Comparison of ENCODE assay signal across 12 cellular contexts in genomic region chr7:2738110-2738509, GRCh38. TPM values are rescaled to one million over a fixed set of nuclear protein-coding genes. Genes with fewer than 3 reads are reported as not detected.
A peak's percentile ranks its signal among the peaks of the same experiment; 100 is the strongest.
DNase-seq lines count a peak whose midpoint lies in the region; ATAC-seq and TF ChIP-seq lines count a peak whose summit lies in the region.
"Had no signal": no experiment of that assay in that cellular context is flagged by ENCODE, and none has a peak within 500 bp of the region (broad histone marks: within the 10 kb centered on the region; RNA-seq: fewer than 3 reads in every experiment).

No MANE protein-coding gene starts in this region.

- peaks cover 10 to 42% (median 18%) of the 10 kb centered on the region in 11 experiments for H3K9me3 ChIP-seq in BLaER1 treated with 17β-estradiol and CSF1 and Interleukin-3, amounts not matched to agents 10 nM and 100 nM (replicated peaks in 1 of 11)
- H3K9me3 ChIP-seq in fibroblast of lung (ENCODE audit: control insufficient read depth, insufficient read depth, low read depth, low read length) (no peaks in the 10 kb centered on the region), muscle layer of colon (ENCODE audit: low read length) (no peaks in the 10 kb centered on the region)
- H3K9me3 ChIP-seq: thoracic aorta had no signal

- no peak overlapping the region for H2AFZ ChIP-seq in fibroblast of lung (ENCODE audit: low read length)

- H3K4me1 ChIP-seq in BLaER1 treated with 17β-estradiol and CSF1 and Interleukin-3, amounts not matched to agents 10 nM and 100 nM: peaks cover 73 to 93% (median 86%) of the 10 kb centered on the region in 10 experiments
- H3K4me1 ChIP-seq in fibroblast of lung (ENCODE audit: control insufficient read depth, extremely low read depth, insufficient read depth, low read length): peaks cover 8% of the 10 kb centered on the region
- peaks cover 37% of the 10 kb centered on the region for H3K4me1 ChIP-seq in muscle layer of colon (ENCODE audit: insufficient read depth, low read length)

- peaks cover 28% of the 10 kb centered on the region for H3K4me1 Mint-ChIP-seq in activated CD4-positive, alpha-beta T cell treated with anti-CD3 and anti-CD28 coated beads for 36 hours
- H3K4me1 Mint-ChIP-seq: activated T-helper 17 cell treated with anti-CD3 and anti-CD28 coated beads, Interleukin-2, amount 50 U/mL, for 72 hours had no signal

- H3K27ac Mint-ChIP-seq in activated CD4-positive, alpha-beta T cell treated with anti-CD3 and anti-CD28 coated beads for 36 hours: no peak overlapping the region
- H3K27ac Mint-ChIP-seq: activated T-helper 17 cell treated with anti-CD3 and anti-CD28 coated beads, Interleukin-2, amount 50 U/mL, for 72 hours had no signal

- peaks cover 0 to 31% (median 0%) of the 10 kb centered on the region in 11 experiments; a peak in 7 of 22 replicates for H4K20me1 ChIP-seq in BLaER1 treated with 17β-estradiol and CSF1 and Interleukin-3, amounts not matched to agents 10 nM and 100 nM
- no peaks in the 10 kb centered on the region for H4K20me1 ChIP-seq in fibroblast of lung (ENCODE audit: control insufficient read depth, extremely low read depth, insufficient read depth, low read length)

- H3K27ac ChIP-seq in BLaER1 treated with 17β-estradiol and CSF1 and Interleukin-3, amounts not matched to agents 10 nM and 100 nM: peak overlapping the region in 9 of 11 experiments; percentile 21 to 98 (median 94); a peak in 17 of 22 replicates
- H3K27ac ChIP-seq in fibroblast of lung (ENCODE audit: insufficient read depth, low read length): no peak overlapping the region
- H3K27ac ChIP-seq in muscle layer of colon (ENCODE audit: low read depth, low read length): peak overlapping the region; percentile 64
- H3K27ac ChIP-seq: thoracic aorta, VCaP had no signal

- intact Hi-C loops in activated CD4-positive, alpha-beta T cell treated with anti-CD3 and anti-CD28 coated beads for 36 hours (cut with DNase I, micrococcal nuclease): no loop called here

- H3K4me3 ChIP-seq in BLaER1 treated with 17β-estradiol and CSF1 and Interleukin-3, amounts not matched to agents 10 nM and 100 nM: peak overlapping the region in 1 of 10 experiments; percentile 39; a peak in 3 of 20 replicates
- H3K4me3 ChIP-seq in fibroblast of lung (replicated peaks in 1 of 4; ENCODE audit: control extremely low read depth in 1 of 4, insufficient read depth in 1 of 4, low read depth in 3 of 4, low read length in 4 of 4): no peak overlapping the region
- H3K4me3 ChIP-seq in muscle layer of colon (ENCODE audit: low read depth in 1 of 2, low read length in 2 of 2): no peak overlapping the region
- H3K4me3 ChIP-seq: thoracic aorta had no signal

- no peak for ATAC-seq in GM19035 (IDR thresholded peaks at IDR 0.05; ENCODE audit: unreplicated experiment)
- ATAC-seq in activated CD4-positive, alpha-beta T cell treated with anti-CD3 and anti-CD28 coated beads for 36 hours: no peak
- ATAC-seq: activated T-helper 17 cell treated with anti-CD3 and anti-CD28 coated beads, Interleukin-2, amount 50 U/mL, for 72 hours had no signal

- H3K27me3 ChIP-seq in BLaER1 treated with 17β-estradiol and CSF1 and Interleukin-3, amounts not matched to agents 10 nM and 100 nM: peaks cover 0 to 13% (median 0%) of the 10 kb centered on the region in 11 experiments; a peak in 2 of 22 replicates
- H3K27me3 ChIP-seq in fibroblast of lung (ENCODE audit: control insufficient read depth, insufficient read depth, low read length) (no peaks in the 10 kb centered on the region), muscle layer of colon (ENCODE audit: control insufficient read depth in 1 of 2, insufficient read depth in 2 of 2, low read length in 2 of 2) (no peaks in the 10 kb centered on the region)

- H3K9ac ChIP-seq in BLaER1 treated with 17β-estradiol and CSF1 and Interleukin-3, amounts not matched to agents 10 nM and 100 nM: peak overlapping the region in 9 of 11 experiments; percentile 42 to 90 (median 87); a peak in 18 of 22 replicates
- H3K9ac ChIP-seq in fibroblast of lung (ENCODE audit: insufficient read depth, low read length) (no peak overlapping the region), muscle layer of colon (ENCODE audit: low read length) (no peak overlapping the region)

- H3K36me3 ChIP-seq in BLaER1 treated with 17β-estradiol and CSF1 and Interleukin-3, amounts not matched to agents 10 nM and 100 nM: peaks cover 3 to 45% (median 21%) of the 10 kb centered on the region in 11 experiments; a peak in 20 of 22 replicates
- H3K36me3 ChIP-seq in fibroblast of lung (ENCODE audit: control insufficient read depth, insufficient read depth, low read length): peaks cover 4% of the 10 kb centered on the region
- no peaks in the 10 kb centered on the region for H3K36me3 ChIP-seq in muscle layer of colon (ENCODE audit: insufficient read depth, low read length)
- H3K36me3 ChIP-seq: thoracic aorta had no signal

- no peaks in the 10 kb centered on the region for H3K9me3 Mint-ChIP-seq in activated CD4-positive, alpha-beta T cell treated with anti-CD3 and anti-CD28 coated beads for 36 hours (ENCODE audit: low read depth)
- H3K9me3 Mint-ChIP-seq: activated T-helper 17 cell treated with anti-CD3 and anti-CD28 coated beads, Interleukin-2, amount 50 U/mL, for 72 hours had no signal

- no peak overlapping the region for H3K4me3 Mint-ChIP-seq in activated CD4-positive, alpha-beta T cell treated with anti-CD3 and anti-CD28 coated beads for 36 hours
- H3K4me3 Mint-ChIP-seq: activated T-helper 17 cell treated with anti-CD3 and anti-CD28 coated beads, Interleukin-2, amount 50 U/mL, for 72 hours had no signal

- no peak for TF ChIP-seq CTCF in fibroblast of lung (conservative IDR thresholded peaks at IDR 0.05 in 1 of 2, IDR thresholded peaks at IDR 0.05 in 1 of 2; ENCODE audit: low read depth in 1 of 2, low read length in 2 of 2)

- DNase-seq in NOMO-1 (lab: John Stamatoyannopoulos, UW; ENCODE audit: unreplicated experiment in 2 of 2): peak; percentile 59 to 76
- peak in 1 of 2 donors; percentile 53 for DNase-seq in fibroblast of lung (ENCODE audit: low read depth in 2 of 2)
- no peak for DNase-seq in NCI-H1048 (lab: John Stamatoyannopoulos, UW)
- DNase-seq in putamen (ENCODE audit: low spot score): no peak
- DNase-seq in activated CD4-positive, alpha-beta T cell treated with anti-CD3 and anti-CD28 coated beads for 36 hours: no peak
- DNase-seq: EL had no signal

- peaks cover 4% of the 10 kb centered on the region for H3K36me3 Mint-ChIP-seq in activated CD4-positive, alpha-beta T cell treated with anti-CD3 and anti-CD28 coated beads for 36 hours (ENCODE audit: low read depth)

- peaks cover 33% of the 10 kb centered on the region for H3K79me2 ChIP-seq in fibroblast of lung (ENCODE audit: control insufficient read depth, insufficient read depth, low read length)

- CTCF ChIA-PET in activated CD4-positive, alpha-beta T cell treated with anti-CD3 and anti-CD28 coated beads for 36 hours (lab: Charles Lee): interaction anchor here (0.6 to 1.4 kb wide), 3 partner anchors 28 to 267 kb away, joined by 3 to 4 read pairs (median 3); no protein-coding TSS in a partner anchor

- POLR2A ChIA-PET in activated CD4-positive, alpha-beta T cell treated with anti-CD3 and anti-CD28 coated beads for 36 hours (lab: Charles Lee): interaction anchor here (0.7 kb wide), 1 partner anchor 91 kb away, joined by 3 read pairs; no protein-coding TSS in a partner anchor

- H3K4me2 ChIP-seq in BLaER1 treated with 17β-estradiol and CSF1 and Interleukin-3, amounts not matched to agents 10 nM and 100 nM: peak overlapping the region; percentile 83 to 98 (median 94)
- H3K4me2 ChIP-seq in fibroblast of lung (ENCODE audit: extremely low read depth, insufficient read depth, low read length): peak overlapping the region; percentile 77

- H3K27me3 Mint-ChIP-seq in activated CD4-positive, alpha-beta T cell treated with anti-CD3 and anti-CD28 coated beads for 36 hours: no peaks in the 10 kb centered on the region
- H3K27me3 Mint-ChIP-seq: activated T-helper 17 cell treated with anti-CD3 and anti-CD28 coated beads, Interleukin-2, amount 50 U/mL, for 72 hours had no signal

RNA-seq across cellular contexts. Expression of gene AMZ1, which starts 50.1 kb away (rescaled TPM):
- total RNA-seq in fibroblast of lung: 0.26 and 0.33 TPM in 2 replicates
- polyA plus RNA-seq in fibroblast of lung: 0.23 and 0.26 TPM in 2 replicates
- 0.21 and 0.22 TPM in 2 replicates for polyA plus RNA-seq in fibroblast of lung (2012)
- 0.26 and 0.82 TPM in 2 replicates for polyA minus RNA-seq in fibroblast of lung (ENCODE audit: low replicate concordance)
- under 1 TPM; 0.14 TPM for total RNA-seq in activated CD4-positive, alpha-beta T cell treated with anti-CD3 and anti-CD28 coated beads for 36 hours

Comparison
In these comparisons a context has a peak if more than half of its experiments do, and no peak if none do; other contexts are left out.
1. H3K9ac ChIP-seq: peak in BLaER1 treated with 17β-estradiol and CSF1 and Interleukin-3, amounts not matched to agents 10 nM and 100 nM (9 of 11); none in fibroblast of lung (single experiment) and muscle layer of colon (single experiment).
2. DNase-seq: peak in NOMO-1 (2 of 2); none in NCI-H1048 (single experiment), putamen (single experiment) and activated CD4-positive, alpha-beta T cell treated with anti-CD3 and anti-CD28 coated beads for 36 hours (single experiment).